ENCODE assay signal across 20 cellular contexts in genomic region chr6:44046516-44047178, GRCh38.
"Had no signal": no experiment of that assay in that cellular context is flagged by ENCODE, and none has a peak within 500 bp of the region (broad histone marks: within the 10 kb centered on the region; RNA-seq: fewer than 3 reads in every experiment).

No MANE protein-coding gene starts in this region.

- H3K36me3 ChIP-seq: ascending aorta, esophagus squamous epithelium, prostate gland, tibial artery had no signal

- H3K4me3 ChIP-seq: ascending aorta, esophagus squamous epithelium, prostate gland, tibial artery had no signal

- DNase-seq: activated B cell treated with CpG ODN at 0.5 μM for 24 hours; activated CD4-positive, alpha-beta memory T cell treated with anti-CD3 and anti-CD28 coated beads, Interleukin-2, amount 10 ng/mL, durations not matched to agents 7 days and 5 days; activated CD4-positive, alpha-beta T cell treated with anti-CD3 and anti-CD28 coated beads for 4 hours; activated CD8-positive, alpha-beta memory T cell treated with anti-CD3 and anti-CD28 coated beads, Interleukin-2, amount 10 ng/mL, durations not matched to agents 7 days and 5 days; activated naive CD4-positive, alpha-beta T cell treated with anti-CD3 and anti-CD28 coated beads for 36 hours; activated T-cell treated with anti-CD3 and anti-CD28 coated beads, Interleukin-2, amount 50 U/mL, for 1 hour; dermis blood vessel endothelial cell; effector memory CD4-positive, alpha-beta T cell; esophagus squamous epithelium; left colon; stimulated activated CD4-positive, alpha-beta T cell treated with anti-CD3 and anti-CD28 coated beads, Interleukin-4, amount 100 ng/mL, for 4 hours; T-helper 1 cell; T-helper 9 cell; tibial artery had no signal

- ATAC-seq: activated CD8-positive, alpha-beta memory T cell treated with anti-CD3 and anti-CD28 coated beads, Interleukin-2, amount 10 ng/mL, durations not matched to agents 7 days and 5 days; left colon; sciatic nerve; stimulated activated memory B cell treated with anti-CD40 and anti-IgM and Interleukin-4, amounts not matched to agents 10 μg/mL and 1 μg/mL and 100 μg/mL, for 72 hours had no signal

- H3K9me3 ChIP-seq: ascending aorta, esophagus squamous epithelium, prostate gland, tibial artery had no signal

- H3K27me3 ChIP-seq: ascending aorta, esophagus squamous epithelium, tibial artery had no signal

- FAIRE-seq: bronchial epithelial cell, endothelial cell of umbilical vein had no signal

- H3K27ac ChIP-seq: ascending aorta, prostate gland, tibial artery had no signal
